Comparison of ENCODE assay signal across 1 cellular context in the genomic region with DNA sequence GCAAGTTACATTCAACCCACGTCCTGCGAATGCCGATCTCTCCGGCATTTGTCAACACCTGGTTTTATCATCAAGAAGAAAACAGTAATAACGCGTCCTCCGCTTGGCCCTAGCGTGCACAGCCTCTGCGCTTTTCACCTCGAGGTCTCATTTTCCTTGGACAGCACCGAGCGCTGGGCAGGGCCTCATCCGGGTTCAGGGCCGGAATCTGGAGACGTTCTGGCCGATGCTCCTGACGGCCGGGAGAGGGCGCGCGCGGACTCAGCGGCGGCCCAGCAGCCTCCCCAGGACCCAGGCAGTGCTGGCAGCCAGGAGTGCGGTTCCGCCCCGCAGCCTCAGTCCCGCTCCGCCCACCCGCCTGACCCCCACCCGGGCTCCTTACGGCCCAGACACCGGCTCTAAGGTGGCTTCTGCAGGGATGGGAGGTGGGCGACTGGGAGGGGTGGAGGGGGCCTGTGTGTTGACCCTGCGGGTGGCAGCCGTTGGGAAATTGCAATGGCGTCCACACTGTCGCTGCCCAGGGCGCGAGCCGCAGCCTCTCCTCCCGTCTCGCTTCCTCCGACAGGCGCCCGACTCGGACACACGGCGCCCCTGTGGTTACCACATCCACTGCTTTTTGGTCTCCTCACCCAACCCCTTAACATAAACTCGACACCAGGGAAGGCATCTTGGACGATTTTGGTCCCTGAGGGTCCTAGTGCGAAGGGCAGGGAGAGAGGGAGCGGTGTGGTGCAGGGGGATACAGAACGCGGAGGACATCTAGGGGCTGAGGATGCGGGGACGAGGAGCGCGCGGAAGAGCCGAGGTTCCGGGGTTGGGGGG.
TF ChIP-seq lines count a peak whose summit lies in the region.

No MANE protein-coding gene starts in this region.

TF ChIP-seq in neural cell, 6 proteins besides CTCF, POLR2A, EP300 and RAD21 (continued from another document):
- TF ChIP-seq, protein P1, sequence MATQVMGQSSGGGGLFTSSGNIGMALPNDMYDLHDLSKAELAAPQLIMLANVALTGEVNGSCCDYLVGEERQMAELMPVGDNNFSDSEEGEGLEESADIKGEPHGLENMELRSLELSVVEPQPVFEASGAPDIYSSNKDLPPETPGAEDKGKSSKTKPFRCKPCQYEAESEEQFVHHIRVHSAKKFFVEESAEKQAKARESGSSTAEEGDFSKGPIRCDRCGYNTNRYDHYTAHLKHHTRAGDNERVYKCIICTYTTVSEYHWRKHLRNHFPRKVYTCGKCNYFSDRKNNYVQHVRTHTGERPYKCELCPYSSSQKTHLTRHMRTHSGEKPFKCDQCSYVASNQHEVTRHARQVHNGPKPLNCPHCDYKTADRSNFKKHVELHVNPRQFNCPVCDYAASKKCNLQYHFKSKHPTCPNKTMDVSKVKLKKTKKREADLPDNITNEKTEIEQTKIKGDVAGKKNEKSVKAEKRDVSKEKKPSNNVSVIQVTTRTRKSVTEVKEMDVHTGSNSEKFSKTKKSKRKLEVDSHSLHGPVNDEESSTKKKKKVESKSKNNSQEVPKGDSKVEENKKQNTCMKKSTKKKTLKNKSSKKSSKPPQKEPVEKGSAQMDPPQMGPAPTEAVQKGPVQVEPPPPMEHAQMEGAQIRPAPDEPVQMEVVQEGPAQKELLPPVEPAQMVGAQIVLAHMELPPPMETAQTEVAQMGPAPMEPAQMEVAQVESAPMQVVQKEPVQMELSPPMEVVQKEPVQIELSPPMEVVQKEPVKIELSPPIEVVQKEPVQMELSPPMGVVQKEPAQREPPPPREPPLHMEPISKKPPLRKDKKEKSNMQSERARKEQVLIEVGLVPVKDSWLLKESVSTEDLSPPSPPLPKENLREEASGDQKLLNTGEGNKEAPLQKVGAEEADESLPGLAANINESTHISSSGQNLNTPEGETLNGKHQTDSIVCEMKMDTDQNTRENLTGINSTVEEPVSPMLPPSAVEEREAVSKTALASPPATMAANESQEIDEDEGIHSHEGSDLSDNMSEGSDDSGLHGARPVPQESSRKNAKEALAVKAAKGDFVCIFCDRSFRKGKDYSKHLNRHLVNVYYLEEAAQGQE (IDR thresholded peaks at IDR 0.05; ENCODE audit: borderline replicate concordance), result peak; percentile 73
- no peak for TF ChIP-seq MXI1 (conservative IDR thresholded peaks at IDR 0.05; ENCODE audit: poor library complexity, severe bottlenecking)
